ENCODE assay signal across 8 cellular contexts in the genomic region with DNA sequence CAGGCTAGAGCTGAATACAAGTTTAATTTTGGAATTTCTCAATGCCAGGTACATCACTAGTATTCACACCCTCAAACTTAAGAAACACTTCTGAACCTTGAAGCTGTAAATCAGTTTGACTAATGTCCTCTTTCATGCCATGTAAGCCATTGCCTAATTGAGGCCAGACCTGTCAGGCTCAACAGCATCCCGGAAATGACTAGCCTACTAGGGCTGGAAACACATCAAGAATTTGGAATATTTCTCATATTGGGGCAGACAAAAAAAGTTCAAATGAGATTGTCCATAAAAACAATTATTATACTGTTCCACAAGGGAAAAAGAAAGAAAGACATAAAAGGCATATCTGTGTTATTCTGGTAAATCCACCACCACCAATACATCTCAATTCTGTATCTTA. TPM values are rescaled to one million over a fixed set of nuclear protein-coding genes. Genes with fewer than 3 reads are reported as not detected.
DNase-seq lines count a peak whose midpoint lies in the region; ATAC-seq and TF ChIP-seq lines count a peak whose summit lies in the region.

No MANE protein-coding gene starts in this region.

- H3K4me3 ChIP-seq in CD8-positive, alpha-beta T cell (ENCODE audit: low read depth, low read length) = no peak overlapping the region
- H3K4me3 ChIP-seq in mammary epithelial cell (replicated peaks in 1 of 3; ENCODE audit: insufficient read depth in 1 of 3, low read depth in 2 of 3, low read length in 3 of 3) = peak overlapping the region; percentile 66 to 93 (median 67)
- peak overlapping the region; percentile 67 to 85 for H3K4me3 ChIP-seq in muscle layer of colon (ENCODE audit: low read depth in 1 of 2, low read length in 2 of 2)

- no TSS peak for BruUV-seq in mammary epithelial cell (replicated peaks; lab: Mats Ljungman, UMichigan)

- no peak for DNase-seq in CD8-positive, alpha-beta T cell
- DNase-seq in M059J (ENCODE audit: low read depth) (peak; percentile 74), mammary epithelial cell (peak; percentile 56)
- no peak for DNase-seq in stimulated activated CD4-positive, alpha-beta T cell treated with anti-CD3 and anti-CD28 coated beads, Interleukin-15, amount 100 ng/mL, for 24 hours

- TF ChIP-seq CTCF in CD8-positive, alpha-beta T cell (IDR thresholded peaks at IDR 0.05) = no peak
- no peak for TF ChIP-seq CTCF in mammary epithelial cell (conservative IDR thresholded peaks at IDR 0.05 in 1 of 2, IDR thresholded peaks at IDR 0.05 in 1 of 2; ENCODE audit: extremely low read depth in 1 of 2, insufficient read depth in 1 of 2, low read depth in 1 of 2, low read length in 2 of 2)

- H3K9me3 ChIP-seq in CD8-positive, alpha-beta T cell (ENCODE audit: low read length) = no peaks in the 10 kb centered on the region
- H3K9me3 ChIP-seq in mammary epithelial cell (replicated peaks; ENCODE audit: insufficient read depth, low read length) (no peaks in the 10 kb centered on the region), muscle layer of colon (ENCODE audit: low read length) (no peaks in the 10 kb centered on the region)

- no peak overlapping the region for H3K27ac ChIP-seq in CD8-positive, alpha-beta T cell (ENCODE audit: low read depth, low read length)
- H3K27ac ChIP-seq in mammary epithelial cell (ENCODE audit: insufficient read depth, low read depth, low read length) (peak overlapping the region; percentile 57), muscle layer of colon (ENCODE audit: low read depth, low read length) (peak overlapping the region; percentile 93)

- no peaks in the 10 kb centered on the region for H3K36me3 ChIP-seq in CD8-positive, alpha-beta T cell (ENCODE audit: insufficient read depth, low read length)
- H3K36me3 ChIP-seq in mammary epithelial cell (ENCODE audit: insufficient read depth, low read length) (no peaks in the 10 kb centered on the region), muscle layer of colon (ENCODE audit: insufficient read depth, low read length) (no peaks in the 10 kb centered on the region)

- H4K20me1 ChIP-seq in mammary epithelial cell (ENCODE audit: insufficient read depth, low read length) = no peaks in the 10 kb centered on the region

- H2AFZ ChIP-seq in mammary epithelial cell (ENCODE audit: low read depth, low read length) = no peak overlapping the region

- WGBS in mammary epithelial cell (ENCODE audit: low coverage, missing lambda C conversion rate) = 0% methylated on average over 1 of the region's 1 CpG

- peak overlapping the region; percentile 95 for H3K4me3 Mint-ChIP-seq in CD8-positive, alpha-beta T cell

- peaks cover 18% of the 10 kb centered on the region for H3K4me1 ChIP-seq in CD8-positive, alpha-beta T cell (ENCODE audit: insufficient read depth, low read length)
- H3K4me1 ChIP-seq in mammary epithelial cell (ENCODE audit: insufficient read depth, low read length) (peaks cover 22% of the 10 kb centered on the region), muscle layer of colon (ENCODE audit: insufficient read depth, low read length) (peaks cover 29% of the 10 kb centered on the region)

- no peaks in the 10 kb centered on the region for H3K27me3 Mint-ChIP-seq in CD8-positive, alpha-beta T cell (ENCODE audit: low read depth)

- CTCF ChIA-PET in CD8-positive, alpha-beta T cell (lab: Charles Lee) = no interaction called here
- CTCF ChIA-PET in mammary epithelial cell (lab: Charles Lee; ENCODE audit: low non-redundant PET) = no interaction called here

- in situ Hi-C loops in mammary epithelial cell (cut with MboI; ENCODE audit: low sequenced_read_pairs in 2 of 2) = no loop called here

- H3K36me3 Mint-ChIP-seq in CD8-positive, alpha-beta T cell = peaks cover 10% of the 10 kb centered on the region

- ATAC-seq in CD8-positive, alpha-beta T cell = no peak
- ATAC-seq in HG02763 (IDR thresholded peaks at IDR 0.05; ENCODE audit: unreplicated experiment) = no peak
- no peak for ATAC-seq in HG03457 (IDR thresholded peaks at IDR 0.05; ENCODE audit: unreplicated experiment)
- no peak for ATAC-seq in GM21515 (IDR thresholded peaks at IDR 0.05; ENCODE audit: unreplicated experiment)

- intact Hi-C loops in CD8-positive, alpha-beta T cell (cut with DNase I, micrococcal nuclease) = loop anchor here (2.0 to 10.0 kb wide), 7 partner anchors 31 to 1675 kb away; partner anchors contain the start of genes INTS2 (in 1 of the 2), MED13 (in 1 of the 2), PTRH2 (in 1 of the 2) and RPS6KB1 (in 1 of the 2)
- intact Hi-C loops in mammary epithelial cell (cut with micrococcal nuclease) = loop anchor here (2.0 to 10.0 kb wide), 2 partner anchors 31 to 55 kb away; no protein-coding TSS in a partner anchor

- peak overlapping the region; percentile 87 for H3K4me2 ChIP-seq in mammary epithelial cell (ENCODE audit: insufficient read depth, low read depth, low read length)

- H3K9ac ChIP-seq in mammary epithelial cell (ENCODE audit: insufficient read depth, low read length) = no peak overlapping the region
- no peak overlapping the region for H3K9ac ChIP-seq in muscle layer of colon (ENCODE audit: low read length)

- H3K27me3 ChIP-seq in CD8-positive, alpha-beta T cell (ENCODE audit: insufficient read depth, low read length) = no peaks in the 10 kb centered on the region
- H3K27me3 ChIP-seq in mammary epithelial cell (ENCODE audit: insufficient read depth, low read length) (no peaks in the 10 kb centered on the region), muscle layer of colon (ENCODE audit: control insufficient read depth in 1 of 2, insufficient read depth in 2 of 2, low read length in 2 of 2) (no peaks in the 10 kb centered on the region)

- H3K27ac Mint-ChIP-seq in CD8-positive, alpha-beta T cell = peak overlapping the region; percentile 93

- no peaks in the 10 kb centered on the region for H3K9me3 Mint-ChIP-seq in CD8-positive, alpha-beta T cell

- dilution Hi-C loops in mammary epithelial cell (cut with HindIII; ENCODE audit: low sequenced_read_pairs) = no loop called here

- POLR2A ChIA-PET in CD8-positive, alpha-beta T cell (lab: Charles Lee) = interaction anchor here (0.7 kb wide), 1 partner anchor 32 kb away, joined by 3 read pairs; the partner anchor contains the start of gene CHCT1

- H3K79me2 ChIP-seq in mammary epithelial cell (ENCODE audit: insufficient read depth, low read length) = peaks cover 64% of the 10 kb centered on the region

- peaks cover 49% of the 10 kb centered on the region for H3K4me1 Mint-ChIP-seq in CD8-positive, alpha-beta T cell (ENCODE audit: low read depth)

RNA-seq across cellular contexts. Expression of gene USP32, which starts 1.7 kb away (rescaled TPM):
- 10 to 100 TPM; 24.7 to 26.3 TPM for total RNA-seq in CD8-positive, alpha-beta T cell
- total RNA-seq in M059J (2014; rRNA removed; shearing (Covaris generic)) = 24.5 and 31.4 TPM in 2 replicates
- total RNA-seq in mammary epithelial cell = 10 to 100 TPM; 56.8 to 63.0 TPM
- polyA plus RNA-seq in mammary epithelial cell = 20.3 TPM
- 39.0 TPM for polyA minus RNA-seq in mammary epithelial cell

RNA-seq across cellular contexts. Expression of gene CHCT1, which starts 32.1 kb away (rescaled TPM):
- total RNA-seq in CD8-positive, alpha-beta T cell = not detected
- not detected in 2 replicates for total RNA-seq in M059J (2014; rRNA removed; shearing (Covaris generic))
- total RNA-seq in mammary epithelial cell = not detected
- not detected for polyA plus RNA-seq in mammary epithelial cell
- not detected for polyA minus RNA-seq in mammary epithelial cell

Comparison
In these comparisons a context has a peak if more than half of its experiments do, and no peak if none do; other contexts are left out.
1. DNase-seq: peak in M059J (single experiment) and mammary epithelial cell (single experiment); none in CD8-positive, alpha-beta T cell (0 of 7) and stimulated activated CD4-positive, alpha-beta T cell treated with anti-CD3 and anti-CD28 coated beads, Interleukin-15, amount 100 ng/mL, for 24 hours (single experiment).